ENCODE assay signal across 23 cellular contexts in the genomic region with DNA sequence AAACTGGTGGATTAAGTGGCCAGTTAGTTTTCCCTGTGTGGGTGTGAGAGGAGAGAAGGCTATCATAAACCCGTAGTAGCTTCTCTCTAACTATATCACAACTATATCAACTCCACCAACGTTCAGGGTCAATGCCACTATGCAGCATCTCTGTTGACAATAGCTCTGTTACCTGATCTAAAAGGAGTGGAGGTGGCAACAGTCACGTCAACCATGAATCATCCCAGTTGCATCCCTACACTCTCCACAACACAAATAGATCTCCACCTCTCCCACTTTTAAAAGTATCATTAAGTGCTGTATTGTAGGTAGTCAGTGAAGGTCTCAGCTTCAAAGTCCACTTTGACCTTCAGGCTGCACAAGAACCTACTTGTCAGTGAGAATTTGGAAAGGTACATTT.
"Had no signal": no experiment of that assay in that cellular context is flagged by ENCODE, and none has a peak within 500 bp of the region (broad histone marks: within the 10 kb centered on the region; RNA-seq: fewer than 3 reads in every experiment).

No MANE protein-coding gene starts in this region.

- DNase-seq: activated CD4-positive, alpha-beta T cell treated with anti-CD3 and anti-CD28 coated beads for 48 hours; activated CD4-positive, alpha-beta T cell treated with anti-CD3 and anti-CD28 coated beads, Interleukin-2, amount 50 U/mL, for 4 hours; activated CD4-positive, CD25-positive, alpha-beta regulatory T cell treated with anti-CD3 and anti-CD28 coated beads, Interleukin-2, amount 50 U/mL, for 72 hours; activated CD8-positive, alpha-beta memory T cell treated with anti-CD3 and anti-CD28 coated beads, Interleukin-2, amount 50 U/mL, for 48 hours; activated CD8-positive, alpha-beta T cell treated with anti-CD3 and anti-CD28 coated beads, Interleukin-2, amount 10 ng/mL, durations not matched to agents 7 days and 5 days; activated naive CD4-positive, alpha-beta T cell treated with anti-CD3 and anti-CD28 coated beads, Interleukin-2, amount 50 U/mL, for 16 hours; activated naive CD8-positive, alpha-beta T cell treated with anti-CD3 and anti-CD28 coated beads, Interleukin-2, amount 10 ng/mL, durations not matched to agents 7 days and 5 days; activated T-cell treated with anti-CD3 and anti-CD28 coated beads, Interleukin-2, amount 50 U/mL, for 1 hour; adrenal gland; anterior cingulate cortex; Karpas-422; NCI-H1105 treated with DMSO at 0.1 percent for 48 hours; NCI-H1436 treated with DMSO at 0.1 percent for 48 hours; NCI-H187; NCI-H2081; NCI-H446; NCI-H526; NK-92 treated with Interleukin-12 subunit alpha and Interleukin-12 subunit beta, amount 100 ng/mL, for 24 hours; OCI-M1; SHP77 treated with DMSO at 0.1 percent for 48 hours had no signal

- H3K9me3 ChIP-seq: adrenal gland had no signal

- H3K27me3 ChIP-seq: adrenal gland had no signal

- H3K27ac Mint-ChIP-seq: activated CD8-positive, alpha-beta T cell treated with anti-CD3 and anti-CD28 coated beads, Interleukin-2, amount 10 ng/mL, durations not matched to agents 7 days and 5 days; activated naive CD8-positive, alpha-beta T cell treated with anti-CD3 and anti-CD28 coated beads, Interleukin-2, amount 10 ng/mL, durations not matched to agents 7 days and 5 days; T-helper 1 cell treated with Interleukin-12 subunit alpha and Interleukin-12 subunit beta and Interleukin-4 antibody, amounts not matched to agents 30 μg/mL and 1 μg/mL, for 36 hours; WTC11 had no signal

- H3K36me3 Mint-ChIP-seq: activated naive CD8-positive, alpha-beta T cell treated with anti-CD3 and anti-CD28 coated beads, Interleukin-2, amount 10 ng/mL, durations not matched to agents 7 days and 5 days; WTC11 had no signal

- H3K4me3 ChIP-seq: adrenal gland had no signal

- H3K4me3 Mint-ChIP-seq: activated CD8-positive, alpha-beta T cell treated with anti-CD3 and anti-CD28 coated beads, Interleukin-2, amount 10 ng/mL, durations not matched to agents 7 days and 5 days; activated naive CD8-positive, alpha-beta T cell treated with anti-CD3 and anti-CD28 coated beads, Interleukin-2, amount 10 ng/mL, durations not matched to agents 7 days and 5 days; central memory CD8-positive, alpha-beta T cell; T-helper 1 cell treated with Interleukin-12 subunit alpha and Interleukin-12 subunit beta and Interleukin-4 antibody, amounts not matched to agents 30 μg/mL and 1 μg/mL, for 36 hours; WTC11 had no signal

- H3K27ac ChIP-seq: adrenal gland had no signal

- H3K36me3 ChIP-seq: adrenal gland had no signal

- H3K4me1 Mint-ChIP-seq: activated naive CD8-positive, alpha-beta T cell treated with anti-CD3 and anti-CD28 coated beads, Interleukin-2, amount 10 ng/mL, durations not matched to agents 7 days and 5 days; central memory CD8-positive, alpha-beta T cell; WTC11 had no signal

- H3K27me3 Mint-ChIP-seq: activated naive CD8-positive, alpha-beta T cell treated with anti-CD3 and anti-CD28 coated beads, Interleukin-2, amount 10 ng/mL, durations not matched to agents 7 days and 5 days; central memory CD8-positive, alpha-beta T cell had no signal

- H3K4me1 ChIP-seq: adrenal gland had no signal

- ATAC-seq: activated CD8-positive, alpha-beta T cell treated with anti-CD3 and anti-CD28 coated beads, Interleukin-2, amount 10 ng/mL, durations not matched to agents 7 days and 5 days; WTC11 had no signal

- H3K9me3 Mint-ChIP-seq: WTC11 had no signal
